1 cellular context compared by ENCODE assay signal in the genomic region with DNA sequence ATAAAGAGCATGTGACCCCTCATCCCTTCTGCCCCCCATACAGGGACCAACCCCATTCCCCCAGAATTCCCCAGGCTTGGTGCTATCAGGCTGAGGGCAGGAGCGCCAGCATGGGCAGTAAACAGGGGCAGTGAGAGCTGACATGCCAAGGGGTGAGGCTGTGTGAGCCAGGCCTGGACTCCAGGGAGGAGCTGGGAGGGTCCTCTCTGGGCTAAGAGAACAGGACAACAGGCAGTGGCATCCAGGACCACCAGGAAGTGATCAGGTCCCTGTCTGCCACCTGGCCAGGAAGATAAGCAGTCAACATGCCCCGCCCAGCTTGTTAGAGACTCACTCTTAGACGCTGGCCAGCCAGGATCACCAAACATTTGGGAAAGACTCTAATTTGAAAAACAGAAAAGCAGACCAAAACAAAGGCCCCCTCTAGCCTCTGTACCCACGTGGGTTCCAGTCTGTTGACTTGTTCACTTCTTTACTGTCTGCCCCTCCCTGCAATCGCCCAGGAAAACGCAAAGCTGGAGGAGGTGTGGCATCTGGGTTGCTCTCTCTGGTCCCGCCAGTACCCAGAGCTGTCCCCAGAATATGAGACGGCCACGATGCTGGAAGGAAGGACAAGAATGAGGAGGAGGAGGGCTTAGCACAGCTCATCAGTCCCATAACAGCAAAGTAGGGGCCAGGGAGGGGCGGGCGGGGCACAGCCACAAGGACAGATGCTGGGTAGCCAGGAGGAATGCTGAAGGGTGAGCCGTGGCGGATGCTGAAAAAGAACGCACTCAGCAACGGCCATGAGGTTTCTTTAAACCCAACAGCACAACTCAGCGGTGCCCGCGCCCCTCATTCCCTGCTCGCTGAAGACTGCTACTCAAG.
TF ChIP-seq lines count a peak whose summit lies in the region.

No MANE protein-coding gene starts in this region.

TF ChIP-seq in GM23338, 12 proteins besides CTCF, POLR2A, EP300 and RAD21 (continued from another document):
- TF ChIP-seq, protein P1, sequence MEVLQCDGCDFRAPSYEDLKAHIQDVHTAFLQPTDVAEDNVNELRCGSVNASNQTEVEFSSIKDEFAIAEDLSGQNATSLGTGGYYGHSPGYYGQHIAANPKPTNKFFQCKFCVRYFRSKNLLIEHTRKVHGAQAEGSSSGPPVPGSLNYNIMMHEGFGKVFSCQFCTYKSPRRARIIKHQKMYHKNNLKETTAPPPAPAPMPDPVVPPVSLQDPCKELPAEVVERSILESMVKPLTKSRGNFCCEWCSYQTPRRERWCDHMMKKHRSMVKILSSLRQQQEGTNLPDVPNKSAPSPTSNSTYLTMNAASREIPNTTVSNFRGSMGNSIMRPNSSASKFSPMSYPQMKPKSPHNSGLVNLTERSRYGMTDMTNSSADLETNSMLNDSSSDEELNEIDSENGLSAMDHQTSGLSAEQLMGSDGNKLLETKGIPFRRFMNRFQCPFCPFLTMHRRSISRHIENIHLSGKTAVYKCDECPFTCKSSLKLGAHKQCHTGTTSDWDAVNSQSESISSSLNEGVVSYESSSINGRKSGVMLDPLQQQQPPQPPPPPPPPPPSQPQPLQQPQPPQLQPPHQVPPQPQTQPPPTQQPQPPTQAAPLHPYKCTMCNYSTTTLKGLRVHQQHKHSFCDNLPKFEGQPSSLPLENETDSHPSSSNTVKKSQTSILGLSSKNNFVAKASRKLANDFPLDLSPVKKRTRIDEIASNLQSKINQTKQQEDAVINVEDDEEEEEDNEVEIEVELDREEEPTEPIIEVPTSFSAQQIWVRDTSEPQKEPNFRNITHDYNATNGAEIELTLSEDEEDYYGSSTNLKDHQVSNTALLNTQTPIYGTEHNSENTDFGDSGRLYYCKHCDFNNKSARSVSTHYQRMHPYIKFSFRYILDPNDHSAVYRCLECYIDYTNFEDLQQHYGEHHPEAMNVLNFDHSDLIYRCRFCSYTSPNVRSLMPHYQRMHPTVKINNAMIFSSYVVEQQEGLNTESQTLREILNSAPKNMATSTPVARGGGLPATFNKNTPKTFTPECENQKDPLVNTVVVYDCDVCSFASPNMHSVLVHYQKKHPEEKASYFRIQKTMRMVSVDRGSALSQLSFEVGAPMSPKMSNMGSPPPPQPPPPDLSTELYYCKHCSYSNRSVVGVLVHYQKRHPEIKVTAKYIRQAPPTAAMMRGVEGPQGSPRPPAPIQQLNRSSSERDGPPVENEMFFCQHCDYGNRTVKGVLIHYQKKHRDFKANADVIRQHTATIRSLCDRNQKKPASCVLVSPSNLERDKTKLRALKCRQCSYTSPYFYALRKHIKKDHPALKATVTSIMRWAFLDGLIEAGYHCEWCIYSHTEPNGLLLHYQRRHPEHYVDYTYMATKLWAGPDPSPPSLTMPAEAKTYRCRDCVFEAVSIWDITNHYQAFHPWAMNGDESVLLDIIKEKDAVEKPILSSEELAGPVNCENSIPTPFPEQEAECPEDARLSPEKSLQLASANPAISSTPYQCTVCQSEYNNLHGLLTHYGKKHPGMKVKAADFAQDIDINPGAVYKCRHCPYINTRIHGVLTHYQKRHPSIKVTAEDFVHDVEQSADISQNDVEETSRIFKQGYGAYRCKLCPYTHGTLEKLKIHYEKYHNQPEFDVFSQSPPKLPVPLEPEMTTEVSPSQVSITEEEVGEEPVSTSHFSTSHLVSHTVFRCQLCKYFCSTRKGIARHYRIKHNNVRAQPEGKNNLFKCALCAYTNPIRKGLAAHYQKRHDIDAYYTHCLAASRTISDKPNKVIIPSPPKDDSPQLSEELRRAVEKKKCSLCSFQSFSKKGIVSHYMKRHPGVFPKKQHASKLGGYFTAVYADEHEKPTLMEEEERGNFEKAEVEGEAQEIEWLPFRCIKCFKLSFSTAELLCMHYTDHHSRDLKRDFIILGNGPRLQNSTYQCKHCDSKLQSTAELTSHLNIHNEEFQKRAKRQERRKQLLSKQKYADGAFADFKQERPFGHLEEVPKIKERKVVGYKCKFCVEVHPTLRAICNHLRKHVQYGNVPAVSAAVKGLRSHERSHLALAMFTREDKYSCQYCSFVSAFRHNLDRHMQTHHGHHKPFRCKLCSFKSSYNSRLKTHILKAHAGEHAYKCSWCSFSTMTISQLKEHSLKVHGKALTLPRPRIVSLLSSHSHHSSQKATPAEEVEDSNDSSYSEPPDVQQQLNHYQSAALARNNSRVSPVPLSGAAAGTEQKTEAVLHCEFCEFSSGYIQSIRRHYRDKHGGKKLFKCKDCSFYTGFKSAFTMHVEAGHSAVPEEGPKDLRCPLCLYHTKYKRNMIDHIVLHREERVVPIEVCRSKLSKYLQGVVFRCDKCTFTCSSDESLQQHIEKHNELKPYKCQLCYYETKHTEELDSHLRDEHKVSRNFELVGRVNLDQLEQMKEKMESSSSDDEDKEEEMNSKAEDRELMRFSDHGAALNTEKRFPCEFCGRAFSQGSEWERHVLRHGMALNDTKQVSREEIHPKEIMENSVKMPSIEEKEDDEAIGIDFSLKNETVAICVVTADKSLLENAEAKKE (CRISPR knock-in tag; IDR thresholded peaks at IDR 0.05) = no peak
- TF ChIP-seq JUNB (IDR thresholded peaks at IDR 0.05; ENCODE audit: unreplicated experiment) (no peak), NANOG (IDR thresholded peaks at IDR 0.05; ENCODE audit: borderline replicate concordance) (no peak), POLR2AphosphoS5 (IDR thresholded peaks at IDR 0.05; ENCODE audit: low read depth) (no peak), STAT1 (IDR thresholded peaks at IDR 0.05; ENCODE audit: unreplicated experiment) (no peak), EZH2 (IDR thresholded peaks at IDR 0.05; ENCODE audit: low read depth, unreplicated experiment) (no peak), CREB1 (CRISPR knock-in tag; IDR thresholded peaks at IDR 0.05; ENCODE audit: low read depth) (no peak)
- TF ChIP-seq, protein P2, sequence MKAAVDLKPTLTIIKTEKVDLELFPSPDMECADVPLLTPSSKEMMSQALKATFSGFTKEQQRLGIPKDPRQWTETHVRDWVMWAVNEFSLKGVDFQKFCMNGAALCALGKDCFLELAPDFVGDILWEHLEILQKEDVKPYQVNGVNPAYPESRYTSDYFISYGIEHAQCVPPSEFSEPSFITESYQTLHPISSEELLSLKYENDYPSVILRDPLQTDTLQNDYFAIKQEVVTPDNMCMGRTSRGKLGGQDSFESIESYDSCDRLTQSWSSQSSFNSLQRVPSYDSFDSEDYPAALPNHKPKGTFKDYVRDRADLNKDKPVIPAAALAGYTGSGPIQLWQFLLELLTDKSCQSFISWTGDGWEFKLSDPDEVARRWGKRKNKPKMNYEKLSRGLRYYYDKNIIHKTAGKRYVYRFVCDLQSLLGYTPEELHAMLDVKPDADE (IDR thresholded peaks at IDR 0.05) = no peak
- TF ChIP-seq, protein P3, sequence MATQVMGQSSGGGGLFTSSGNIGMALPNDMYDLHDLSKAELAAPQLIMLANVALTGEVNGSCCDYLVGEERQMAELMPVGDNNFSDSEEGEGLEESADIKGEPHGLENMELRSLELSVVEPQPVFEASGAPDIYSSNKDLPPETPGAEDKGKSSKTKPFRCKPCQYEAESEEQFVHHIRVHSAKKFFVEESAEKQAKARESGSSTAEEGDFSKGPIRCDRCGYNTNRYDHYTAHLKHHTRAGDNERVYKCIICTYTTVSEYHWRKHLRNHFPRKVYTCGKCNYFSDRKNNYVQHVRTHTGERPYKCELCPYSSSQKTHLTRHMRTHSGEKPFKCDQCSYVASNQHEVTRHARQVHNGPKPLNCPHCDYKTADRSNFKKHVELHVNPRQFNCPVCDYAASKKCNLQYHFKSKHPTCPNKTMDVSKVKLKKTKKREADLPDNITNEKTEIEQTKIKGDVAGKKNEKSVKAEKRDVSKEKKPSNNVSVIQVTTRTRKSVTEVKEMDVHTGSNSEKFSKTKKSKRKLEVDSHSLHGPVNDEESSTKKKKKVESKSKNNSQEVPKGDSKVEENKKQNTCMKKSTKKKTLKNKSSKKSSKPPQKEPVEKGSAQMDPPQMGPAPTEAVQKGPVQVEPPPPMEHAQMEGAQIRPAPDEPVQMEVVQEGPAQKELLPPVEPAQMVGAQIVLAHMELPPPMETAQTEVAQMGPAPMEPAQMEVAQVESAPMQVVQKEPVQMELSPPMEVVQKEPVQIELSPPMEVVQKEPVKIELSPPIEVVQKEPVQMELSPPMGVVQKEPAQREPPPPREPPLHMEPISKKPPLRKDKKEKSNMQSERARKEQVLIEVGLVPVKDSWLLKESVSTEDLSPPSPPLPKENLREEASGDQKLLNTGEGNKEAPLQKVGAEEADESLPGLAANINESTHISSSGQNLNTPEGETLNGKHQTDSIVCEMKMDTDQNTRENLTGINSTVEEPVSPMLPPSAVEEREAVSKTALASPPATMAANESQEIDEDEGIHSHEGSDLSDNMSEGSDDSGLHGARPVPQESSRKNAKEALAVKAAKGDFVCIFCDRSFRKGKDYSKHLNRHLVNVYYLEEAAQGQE (IDR thresholded peaks at IDR 0.05; ENCODE audit: unreplicated experiment) = no peak
